ENCODE assay signal across 1 cellular context in the genomic region with DNA sequence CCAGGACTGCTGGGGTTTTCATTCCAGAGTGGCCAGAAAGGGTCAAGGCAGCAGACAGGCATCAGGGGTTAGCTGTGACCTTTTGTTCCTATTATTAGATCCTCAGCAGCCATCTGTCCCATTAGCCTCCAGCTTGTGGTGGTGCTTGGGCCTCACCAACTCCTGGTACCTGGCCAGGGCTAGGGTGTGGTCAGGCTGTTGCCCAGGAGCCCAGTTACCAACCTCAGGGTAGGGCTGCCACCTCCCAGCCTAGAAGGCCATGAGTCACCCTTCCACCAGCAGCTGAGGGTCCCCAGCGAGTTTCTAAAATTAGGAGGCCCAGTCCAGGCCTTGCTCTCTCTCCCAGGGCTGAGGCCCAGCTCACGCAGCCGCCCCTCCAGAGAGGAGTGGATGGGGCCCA.
TF ChIP-seq lines count a peak whose summit lies in the region.

No MANE protein-coding gene starts in this region.

TF ChIP-seq in K562, 482 proteins besides CTCF, POLR2A, EP300 and RAD21:
- TF ChIP-seq ATF7 (IDR thresholded peaks at IDR 0.05) (no peak), POLR2G (IDR thresholded peaks at IDR 0.05; ENCODE audit: low read depth, low read length) (peak; percentile 49; the same call in 1 of the 2 replicates), EHMT2 (IDR thresholded peaks at IDR 0.05) (no peak), POLR2AphosphoS5 (IDR thresholded peaks at IDR 0.05; ENCODE audit: control insufficient read depth, insufficient read depth, low read depth, low read length) (0 out of 2 replicates have a peak, but pooled peaks have one; percentile 12)
TF ChIP-seq in K562: peak in this region for 2.
